ENCODE assay signal across 8 cellular contexts in the genomic region with DNA sequence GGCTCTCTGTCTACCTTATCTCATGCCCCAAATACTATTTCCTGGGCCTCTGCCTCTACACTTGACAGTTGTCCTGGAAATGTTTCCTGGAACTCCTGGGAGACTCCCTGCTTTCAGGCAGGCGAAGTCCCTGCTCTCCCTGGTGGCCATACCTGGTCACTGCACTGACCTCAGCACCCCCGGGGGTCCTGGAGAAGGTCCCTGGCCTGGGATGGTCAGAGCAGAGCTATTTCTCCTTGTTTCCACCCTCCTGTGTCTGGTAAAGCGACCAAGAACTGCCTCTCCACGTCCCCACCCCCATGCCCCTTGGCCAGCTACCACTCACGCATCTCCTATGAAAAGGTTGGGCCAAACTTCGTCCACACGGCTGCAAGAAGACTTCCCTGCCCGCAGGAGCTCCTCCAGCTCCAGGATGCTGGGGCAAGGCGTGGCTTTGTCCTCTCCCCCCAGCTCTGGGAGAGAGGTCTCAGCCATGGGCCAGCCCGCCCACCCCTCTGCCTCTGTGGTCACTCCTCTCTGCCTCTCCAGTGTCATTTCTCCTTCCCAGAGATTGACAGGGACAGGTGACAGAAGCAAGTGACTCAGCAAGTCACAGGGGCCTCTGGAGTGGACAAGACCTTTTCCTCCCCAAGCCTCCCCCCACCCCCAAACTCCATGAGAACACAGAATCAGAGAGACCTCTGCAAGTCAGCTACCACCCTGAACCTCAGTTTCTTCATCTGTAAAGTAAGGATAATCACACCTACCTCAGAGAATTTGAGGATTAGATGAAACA. TPM values are rescaled to one million over a fixed set of nuclear protein-coding genes. Genes with fewer than 3 reads are reported as not detected.
DNase-seq lines count a peak whose midpoint lies in the region; ATAC-seq and TF ChIP-seq lines count a peak whose summit lies in the region.

No MANE protein-coding gene starts in this region.

- H3K36me3 ChIP-seq in neutrophil: no peaks in the 10 kb centered on the region

- TF ChIP-seq POLR2A in NB4 (IDR thresholded peaks at IDR 0.05; ENCODE audit: extremely low read depth, insufficient read length): no peak
- TF ChIP-seq POLR2A in GM18505 (IDR thresholded peaks at IDR 0.05; ENCODE audit: borderline replicate concordance, extremely low read depth, insufficient read depth, insufficient read length): no peak

- ATAC-seq in GM18907 (IDR thresholded peaks at IDR 0.05; ENCODE audit: unreplicated experiment): no peak
- no peak for ATAC-seq in GM18505 (IDR thresholded peaks at IDR 0.05; ENCODE audit: unreplicated experiment)

- H3K4me3 ChIP-seq in NB4 (ENCODE audit: low read depth, low read length) (no peak overlapping the region), dorsolateral prefrontal cortex (no peak overlapping the region), neutrophil (ENCODE audit: low read depth in 1 of 2, low read length in 1 of 2) (peak overlapping the region; percentile 45 to 56)

- intact Hi-C loops in dorsolateral prefrontal cortex (cut with DNase I): no loop called here

- no peaks in the 10 kb centered on the region for H3K27me3 ChIP-seq in dorsolateral prefrontal cortex
- H3K27me3 ChIP-seq in neutrophil: no peaks in the 10 kb centered on the region

- H3K27ac ChIP-seq in dorsolateral prefrontal cortex: no peak overlapping the region
- peak overlapping the region; percentile 98 for H3K27ac ChIP-seq in neutrophil

- peaks cover 77 to 89% of the 10 kb centered on the region in 2 experiments for H3K4me1 ChIP-seq in neutrophil (ENCODE audit: control insufficient read depth in 1 of 2, insufficient read depth in 1 of 2, low read depth in 1 of 2, low read length in 1 of 2)

- TF ChIP-seq CTCF in NB4 (IDR thresholded peaks at IDR 0.05; ENCODE audit: low read depth, low read length): peak; percentile 50
- peak in 47 of 56 donors; percentile 12 to 60 (median 38) for TF ChIP-seq CTCF in dorsolateral prefrontal cortex (IDR thresholded peaks at IDR 0.05 in 54 of 56, conservative IDR thresholded peaks at IDR 0.05 in 2 of 56; ENCODE audit: low read depth in 1 of 56, partially characterized antibody in 56 of 56)
- peak; percentile 56 for TF ChIP-seq CTCF in neutrophil (IDR thresholded peaks at IDR 0.05)

- no peaks in the 10 kb centered on the region for H3K9me3 ChIP-seq in neutrophil

- DNase-seq in NCI-H82 (lab: John Stamatoyannopoulos, UW) (peak; percentile 54), NCI-H82 treated with DMSO at 0.1 percent for 48 hours (lab: John Stamatoyannopoulos, UW; ENCODE audit: unreplicated experiment) (no peak), NB4 (ENCODE audit: low read depth) (peak; percentile 35), dorsolateral prefrontal cortex (no peak), NCI-H1436 (lab: John Stamatoyannopoulos, UW) (no peak)

RNA-seq across cellular contexts. Expression of a gene that starts 2.6 kb away (rescaled TPM):
- total RNA-seq in dorsolateral prefrontal cortex: 10 to 100 TPM; 55.2 to 91.8 (median 66.8) TPM

Comparison
In these comparisons a context has a peak if more than half of its experiments do, and no peak if none do; other contexts are left out.
1. DNase-seq: peak in NCI-H82 (single experiment) and NB4 (single experiment); none in NCI-H82 treated with DMSO at 0.1 percent for 48 hours (single experiment), dorsolateral prefrontal cortex (0 of 10) and NCI-H1436 (single experiment).
2. H3K4me3 ChIP-seq: peak in neutrophil (2 of 2); none in NB4 (single experiment) and dorsolateral prefrontal cortex (0 of 59).
3. Peak in every context shown above with its lines, with median percentiles within 50 percentile points of each other: CTCF ChIP-seq.